Comparison of ENCODE assay signal across 23 cellular contexts in genomic region chr3:194126790-194127189, GRCh38. TPM values are rescaled to one million over a fixed set of nuclear protein-coding genes. Genes with fewer than 3 reads are reported as not detected.
DNase-seq lines count a peak whose midpoint lies in the region; ATAC-seq, FAIRE-seq and TF ChIP-seq lines count a peak whose summit lies in the region.
"Had no signal": no experiment of that assay in that cellular context is flagged by ENCODE, and none has a peak within 500 bp of the region (broad histone marks: within the 10 kb centered on the region; RNA-seq: fewer than 3 reads in every experiment).

No MANE protein-coding gene starts in this region.

- no peak overlapping the region for H3K4me2 ChIP-seq in HepG2 (ENCODE audit: low read depth, low read length)
- H3K4me2 ChIP-seq: BLaER1 had no signal

- no TSS peak for BruUV-seq in HepG2 (replicated peaks; lab: Mats Ljungman, UMichigan)

- peaks cover 4% of the 10 kb centered on the region for H3K79me2 ChIP-seq in HepG2 (ENCODE audit: insufficient read depth, low read length)

- in situ Hi-C loops in HepG2 (cut with HindIII; ENCODE audit: extremely low pct_ligation_motif_present, low pct_unique_long_range_greater_than_20kb): no loop called here

- no peak for TF ChIP-seq RAD21 in HepG2 (CRISPR knock-in tag; IDR thresholded peaks at IDR 0.05)

- no peak for FAIRE-seq in HepG2 (lab: Jason Lieb, UNC)
- FAIRE-seq: A204.1, G401.6, GM12892, H1 had no signal

- no peak for TF ChIP-seq EP300 in HepG2 (IDR thresholded peaks at IDR 0.05; ENCODE audit: low read depth in 2 of 2, low read length in 2 of 2)
- TF ChIP-seq EP300 in HepG2 (CRISPR knock-in tag; IDR thresholded peaks at IDR 0.05; ENCODE audit: borderline replicate concordance): no peak

- no peak for DNase-seq in HepG2 (ENCODE audit: low spot score)
- no peak for DNase-seq in right lobe of liver
- DNase-seq in dermis blood vessel endothelial cell: peak; percentile 29
- peak; percentile 18 for DNase-seq in sciatic nerve (ENCODE audit: low spot score)
- DNase-seq in WTC11 (ENCODE audit: low spot score): no peak
- DNase-seq in HT-29 (ENCODE audit: low spot score): no peak
- DNase-seq in SW480 (ENCODE audit: low spot score): no peak
- DNase-seq: Calu3; CD4-positive, alpha-beta T cell; CD8-positive, alpha-beta memory T cell; DMS53; DMS79 treated with DMSO at 0.1 percent for 48 hours; GM23248; H7; HCEC 1CT had no signal

- TF ChIP-seq POLR2A in HepG2 (IDR thresholded peaks at IDR 0.05; ENCODE audit: insufficient read depth in 1 of 2, low read depth in 2 of 2, low read length in 2 of 2): no peak
- TF ChIP-seq POLR2A in right lobe of liver (IDR thresholded peaks at IDR 0.05): no peak

- no peaks in the 10 kb centered on the region; a peak in 1 of 5 replicates for H3K27me3 ChIP-seq in HepG2 (ENCODE audit: control insufficient read depth in 1 of 2, insufficient read depth in 2 of 2, low read length in 2 of 2)
- no peaks in the 10 kb centered on the region for H3K27me3 ChIP-seq in right lobe of liver

- H3K27ac Mint-ChIP-seq in WTC11: no peak overlapping the region
- H3K27ac Mint-ChIP-seq: B cell; CD4-positive, alpha-beta T cell; CD8-positive, alpha-beta memory T cell had no signal

- 88% methylated on average over 9 of the region's 9 CpGs for WGBS in HepG2 (ENCODE audit: low lambda C conversion rate)
- WGBS in right lobe of liver (ENCODE audit: insufficient coverage, low coverage, low lambda C conversion rate, missing lambda C conversion rate): 78% methylated on average over 2 of the region's 9 CpGs

- H4K20me1 ChIP-seq in HepG2 (ENCODE audit: insufficient read depth, low read length): no peaks in the 10 kb centered on the region

- H3K4me1 ChIP-seq in HepG2 (ENCODE audit: insufficient read depth, low read length): peaks cover 52% of the 10 kb centered on the region
- peaks cover 0 to 26% (median 7%) of the 10 kb centered on the region in 4 donors for H3K4me1 ChIP-seq in right lobe of liver

- POLR2A ChIA-PET in HepG2 (lab: Yijun Ruan, JAX): no interaction called here
- POLR2A ChIA-PET in WTC11 (lab: Charles Lee): no interaction called here

- no peak for TF ChIP-seq CTCF in HepG2 (CRISPR knock-in tag; IDR thresholded peaks at IDR 0.05)
- TF ChIP-seq CTCF in right lobe of liver (IDR thresholded peaks at IDR 0.05): no peak
- no peak for TF ChIP-seq CTCF in WTC11 (IDR thresholded peaks at IDR 0.05)

- no peaks in the 10 kb centered on the region for H3K9me3 ChIP-seq in HepG2 (ENCODE audit: low read length)
- H3K9me3 ChIP-seq in right lobe of liver: no peaks in the 10 kb centered on the region
- H3K9me3 ChIP-seq: BLaER1 had no signal

- intact Hi-C loops in HepG2 (cut with micrococcal nuclease; ENCODE audit: unreplicated experiment) (loop anchor here (10.0 kb wide), 1 partner anchor 1418 kb away; the partner anchor contains the start of gene PPP1R2), right lobe of liver (cut with DNase I) (no loop called here), sciatic nerve (cut with DNase I) (no loop called here)

- no peak for ATAC-seq in HepG2
- no peak for ATAC-seq in right lobe of liver
- ATAC-seq in sciatic nerve: no peak
- ATAC-seq in WTC11: no peak

- no peaks in the 10 kb centered on the region for H3K36me3 Mint-ChIP-seq in WTC11
- H3K36me3 Mint-ChIP-seq: CD14-positive monocyte; CD8-positive, alpha-beta memory T cell had no signal

- no peaks in the 10 kb centered on the region for H3K9me3 Mint-ChIP-seq in WTC11
- H3K9me3 Mint-ChIP-seq: CD4-positive, alpha-beta T cell; CD8-positive, alpha-beta memory T cell had no signal

- peaks cover 11% of the 10 kb centered on the region for H3K27me3 Mint-ChIP-seq in WTC11 (ENCODE audit: low read depth)

- no peak overlapping the region for H2AFZ ChIP-seq in HepG2 (ENCODE audit: low read length)
- H2AFZ ChIP-seq: GM23248 had no signal

- no peak overlapping the region for H3K27ac ChIP-seq in HepG2 (ENCODE audit: extremely low read length, insufficient read depth, low read length)
- H3K27ac ChIP-seq in right lobe of liver: no peak overlapping the region
- H3K27ac ChIP-seq: 22Rv1, BLaER1, GM23248 had no signal

- no peak overlapping the region for H3K4me3 Mint-ChIP-seq in WTC11
- H3K4me3 Mint-ChIP-seq: B cell; CD4-positive, alpha-beta T cell had no signal

- peaks cover 27% of the 10 kb centered on the region for H3K4me1 Mint-ChIP-seq in WTC11

- no peak overlapping the region for H3K9ac ChIP-seq in HepG2 (ENCODE audit: insufficient read depth, low read depth, low read length)
- H3K9ac ChIP-seq: BLaER1, GM23248 had no signal

- CTCF ChIA-PET in HepG2 (lab: Yijun Ruan, JAX; ENCODE audit: low intra/inter-chr PET ratio, low total read pairs): no interaction called here
- CTCF ChIA-PET in WTC11 (lab: Charles Lee): no interaction called here

- H3K36me3 ChIP-seq in HepG2 (replicated peaks in 1 of 2; ENCODE audit: control insufficient read depth in 1 of 2, insufficient read depth in 2 of 2, low read length in 2 of 2) (no peaks in the 10 kb centered on the region), right lobe of liver (no peaks in the 10 kb centered on the region)
- H3K36me3 ChIP-seq: BLaER1 had no signal

- H3K4me3 ChIP-seq in HepG2 (replicated peaks in 1 of 3; ENCODE audit: insufficient read depth in 1 of 3, low read depth in 2 of 3, low read length in 3 of 3) (no peak overlapping the region), right lobe of liver (no peak overlapping the region)
- H3K4me3 ChIP-seq: BLaER1, GM23248 had no signal

TF ChIP-seq in HepG2, 621 proteins besides CTCF, POLR2A, EP300 and RAD21:
- no peak for TF ChIP-seq ZNF383 (CRISPR knock-in tag; IDR thresholded peaks at IDR 0.05; ENCODE audit: borderline replicate concordance)
- TF ChIP-seq NFE2L2 (IDR thresholded peaks at IDR 0.05; ENCODE audit: low read length): 0 out of 2 replicates have a peak, but pooled peaks have one; percentile 23

TF ChIP-seq in WTC11, 78 proteins besides CTCF, POLR2A, EP300 and RAD21:
- no peak for TF ChIP-seq IRF2 (CRISPR knock-in tag; IDR thresholded peaks at IDR 0.05; ENCODE audit: borderline replicate concordance, low read depth)
- no peak for TF ChIP-seq SMAD3 (CRISPR knock-in tag; IDR thresholded peaks at IDR 0.05; ENCODE audit: borderline replicate concordance)
- no peak for TF ChIP-seq MXD4 (CRISPR knock-in tag; IDR thresholded peaks at IDR 0.05; ENCODE audit: borderline replicate concordance)
- TF ChIP-seq HMGA2 (CRISPR knock-in tag; IDR thresholded peaks at IDR 0.05): no peak
- no peak for TF ChIP-seq USF2 (CRISPR knock-in tag; IDR thresholded peaks at IDR 0.05)

RNA-seq across cellular contexts. Expression of gene HES1, which starts 9.2 kb away (rescaled TPM):
- total RNA-seq in HepG2 (2016; rRNA removed; fragmentation: Illumina TruSeq; extraction: Trizol) (15.0 and 19.8 TPM in 2 replicates), right lobe of liver (10 to 100 TPM; 12.9 to 40.3 (median 23.4) TPM), dermis blood vessel endothelial cell (45.8 and 91.0 TPM in 2 replicates), sciatic nerve (87.1 TPM), WTC11 (2021) (28.4 to 65.9 TPM (median 62.3 TPM) in 3 replicates)
- total RNA-seq in HepG2 (2016; cell fraction: cytosol; rRNA removed; fragmentation: Illumina TruSeq; extraction: Trizol; ENCODE audit: low read depth): 16.2 and 16.8 TPM in 2 replicates
- total RNA-seq in HepG2 (2016; cell fraction: insoluble cytoplasmic fraction; rRNA removed; fragmentation: Illumina TruSeq; extraction: Trizol): 14.9 and 18.9 TPM in 2 replicates
- total RNA-seq in HepG2 (2016; cell fraction: membrane; rRNA removed; fragmentation: Illumina TruSeq; extraction: Trizol): 17.2 and 18.1 TPM in 2 replicates
- total RNA-seq in HepG2 (2016; cell fraction: nucleus; rRNA removed; fragmentation: Illumina TruSeq; extraction: Trizol): 20.8 and 25.5 TPM in 2 replicates
- 15.4 and 16.6 TPM in 2 replicates for polyA plus RNA-seq in HepG2 (2011; rRNA removed)
- 13.8 and 15.8 TPM in 2 replicates for polyA plus RNA-seq in HepG2 (2011; cell fraction: cytosol; rRNA removed)
- polyA plus RNA-seq in HepG2 (2011; cell fraction: nucleus; rRNA removed): 27.8 and 33.4 TPM in 2 replicates
- 20.4 and 25.8 TPM in 2 replicates for polyA plus RNA-seq in HepG2 (2012)
- 3.5 and 4.3 TPM in 2 replicates for polyA plus RNA-seq in HepG2 (2016; cell fraction: cytosol; fragmentation: Illumina TruSeq; extraction: Trizol; ENCODE audit: low read depth)
- 14.5 and 15.2 TPM in 2 replicates for polyA plus RNA-seq in HepG2 (2016; cell fraction: insoluble cytoplasmic fraction; fragmentation: Illumina TruSeq; extraction: Trizol; ENCODE audit: low read depth)
- polyA plus RNA-seq in HepG2 (2016; cell fraction: membrane; fragmentation: Illumina TruSeq; extraction: Trizol; ENCODE audit: low read depth): 4.3 and 4.5 TPM in 2 replicates
- polyA plus RNA-seq in HepG2 (2016; cell fraction: nucleus; fragmentation: Illumina TruSeq; extraction: Trizol; ENCODE audit: insufficient read depth, low read depth): 31.4 and 34.9 TPM in 2 replicates
- polyA minus RNA-seq in HepG2 (2011; rRNA and poly(A)+ RNA removed; ENCODE audit: low replicate concordance): 4.8 and 36.7 TPM in 2 replicates
- 37.8 and 44.8 TPM in 2 replicates for polyA minus RNA-seq in HepG2 (2011; cell fraction: cytosol; rRNA and poly(A)+ RNA removed)
- polyA minus RNA-seq in HepG2 (2011; cell fraction: nucleus; rRNA and poly(A)+ RNA removed): 45.6 and 54.7 TPM in 2 replicates
- total RNA-seq in HT-29 (2014; rRNA removed; shearing (Covaris generic)): 543 and 595 TPM in 2 replicates
- total RNA-seq: CD8-positive, alpha-beta memory T cell had no signal
- polyA plus RNA-seq: CD8-positive, alpha-beta memory T cell had no signal

Comparison
In these comparisons a context has a peak if more than half of its experiments do, and no peak if none do; other contexts are left out.
1. DNase-seq: peak in dermis blood vessel endothelial cell (single experiment) and sciatic nerve (single experiment); none in HepG2 (single experiment), right lobe of liver (0 of 3), WTC11 (single experiment), HT-29 (single experiment) and SW480 (single experiment).